1 cellular context compared by ENCODE assay signal in genomic region chr7:100897111-100897608, GRCh38.
TF ChIP-seq lines count a peak whose summit lies in the region.

No MANE protein-coding gene starts in this region.

TF ChIP-seq in HEK293, 187 proteins besides CTCF, POLR2A, EP300 and RAD21 (continued from another document):
- TF ChIP-seq ZNF2 (tag by site-specific recombination; IDR thresholded peaks at IDR 0.05) (peak; percentile 50; the same call in 1 of the 2 replicates), PRDM6 (tag by site-specific recombination; IDR thresholded peaks at IDR 0.05) (no peak)
